Comparison of ENCODE assay signal across 20 cellular contexts in the genomic region with DNA sequence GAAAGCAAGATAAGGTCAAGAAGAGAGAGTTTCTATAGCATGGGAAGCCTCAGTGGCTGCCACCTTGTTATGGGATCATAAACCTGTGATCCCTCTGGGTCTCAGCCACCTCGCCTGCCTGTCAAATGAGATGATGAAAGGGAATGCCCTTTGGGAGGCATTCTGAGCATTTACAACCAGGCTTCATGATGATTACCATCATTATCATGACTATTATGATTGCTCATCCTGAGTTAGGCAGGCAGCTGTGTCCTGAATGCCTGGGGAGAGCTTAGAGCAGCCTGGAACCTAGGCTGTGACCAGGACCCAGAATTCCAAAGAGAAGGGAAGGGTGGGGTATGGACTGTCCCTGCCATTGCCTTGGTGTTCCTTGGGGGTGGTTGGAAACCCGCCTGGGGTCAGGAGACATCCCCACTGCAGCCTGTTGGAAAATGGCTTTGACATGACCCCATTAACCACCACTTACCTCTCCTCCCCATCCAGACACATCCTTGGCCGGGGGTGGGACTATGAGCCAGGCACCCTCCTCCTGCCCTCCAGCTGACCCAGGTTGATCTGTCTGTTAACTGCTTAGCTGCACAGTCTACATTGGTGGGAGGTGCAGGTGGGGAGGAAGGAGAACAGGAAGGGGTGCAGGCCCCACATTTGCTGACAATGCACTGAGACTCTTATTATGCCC. TPM values are rescaled to one million over a fixed set of nuclear protein-coding genes. Genes with fewer than 3 reads are reported as not detected.
"Had no signal": no experiment of that assay in that cellular context is flagged by ENCODE, and none has a peak within 500 bp of the region (broad histone marks: within the 10 kb centered on the region; RNA-seq: fewer than 3 reads in every experiment).

No MANE protein-coding gene starts in this region.

- DNase-seq: activated CD4-positive, CD25-positive, alpha-beta regulatory T cell treated with anti-CD3 and anti-CD28 coated beads, Interleukin-2, amount 50 U/mL, for 72 hours; activated gamma-delta T cell; erythroblast; heart left ventricle; left ventricle myocardium superior; right cardiac atrium; small intestine; stimulated activated CD4-positive, alpha-beta T cell treated with anti-CD3 and anti-CD28 coated beads, Interleukin-4, amount 100 ng/mL, for 4 hours; stimulated activated naive B cell treated with anti-CD40 and anti-IgM and Interleukin-4, amounts not matched to agents 10 μg/mL and 1 μg/mL and 100 μg/mL, for 72 hours; upper lobe of right lung had no signal

- H3K27me3 Mint-ChIP-seq: activated naive CD4-positive, alpha-beta T cell treated with anti-CD3 and anti-CD28 coated beads, Interleukin-2, amount 50 U/mL, for 24 hours had no signal

- H3K9me3 ChIP-seq: ascending aorta, heart left ventricle, prostate gland, upper lobe of right lung had no signal

- H3K27ac Mint-ChIP-seq: activated naive CD4-positive, alpha-beta T cell treated with anti-CD3 and anti-CD28 coated beads, Interleukin-2, amount 50 U/mL, for 24 hours; stimulated activated naive B cell treated with anti-CD40 and anti-IgM and Interleukin-4, amounts not matched to agents 10 μg/mL and 1 μg/mL and 100 μg/mL, for 72 hours; T-helper 1 cell treated with Interleukin-12 subunit alpha and Interleukin-12 subunit beta and Interleukin-4 antibody, amounts not matched to agents 30 μg/mL and 1 μg/mL, for 36 hours had no signal

- H3K9me3 Mint-ChIP-seq: activated naive CD4-positive, alpha-beta T cell treated with anti-CD3 and anti-CD28 coated beads, Interleukin-2, amount 50 U/mL, for 24 hours; neural crest cell; stimulated activated naive B cell treated with anti-CD40 and anti-IgM and Interleukin-4, amounts not matched to agents 10 μg/mL and 1 μg/mL and 100 μg/mL, for 72 hours; T-helper 1 cell treated with Interleukin-12 subunit alpha and Interleukin-12 subunit beta and Interleukin-4 antibody, amounts not matched to agents 30 μg/mL and 1 μg/mL, for 36 hours had no signal

- H3K4me1 ChIP-seq: ascending aorta, heart left ventricle, prostate gland, upper lobe of right lung had no signal

- H3K27me3 ChIP-seq: ascending aorta had no signal

- H3K36me3 Mint-ChIP-seq: activated naive CD4-positive, alpha-beta T cell treated with anti-CD3 and anti-CD28 coated beads, Interleukin-2, amount 50 U/mL, for 24 hours; stimulated activated naive B cell treated with anti-CD40 and anti-IgM and Interleukin-4, amounts not matched to agents 10 μg/mL and 1 μg/mL and 100 μg/mL, for 72 hours had no signal

- H3K36me3 ChIP-seq: ascending aorta, heart left ventricle, prostate gland, upper lobe of right lung had no signal

- H3K4me3 Mint-ChIP-seq: activated naive CD4-positive, alpha-beta T cell treated with anti-CD3 and anti-CD28 coated beads, Interleukin-2, amount 50 U/mL, for 24 hours; neural crest cell; stimulated activated naive B cell treated with anti-CD40 and anti-IgM and Interleukin-4, amounts not matched to agents 10 μg/mL and 1 μg/mL and 100 μg/mL, for 72 hours; T-helper 1 cell treated with Interleukin-12 subunit alpha and Interleukin-12 subunit beta and Interleukin-4 antibody, amounts not matched to agents 30 μg/mL and 1 μg/mL, for 36 hours had no signal

- ATAC-seq: heart left ventricle; left ventricle myocardium superior; right cardiac atrium; stimulated activated naive B cell treated with anti-CD40 and anti-IgM and Interleukin-4, amounts not matched to agents 10 μg/mL and 1 μg/mL and 100 μg/mL, for 72 hours; upper lobe of right lung had no signal

- H3K4me1 Mint-ChIP-seq: neural crest cell; stimulated activated naive B cell treated with anti-CD40 and anti-IgM and Interleukin-4, amounts not matched to agents 10 μg/mL and 1 μg/mL and 100 μg/mL, for 72 hours had no signal

- H3K27ac ChIP-seq: ascending aorta, coronary artery, heart left ventricle, prostate gland, upper lobe of right lung had no signal

- H3K4me3 ChIP-seq: ascending aorta, coronary artery, heart left ventricle, prostate gland, upper lobe of right lung had no signal

RNA-seq across cellular contexts. Expression of a gene that starts 51.9 kb away (rescaled TPM):
- total RNA-seq: activated CD8-positive, alpha-beta memory T cell treated with anti-CD3 and anti-CD28 coated beads for 36 hours; ascending aorta; heart left ventricle; kidney epithelial cell; left ventricle myocardium superior; myocyte; neural crest cell; osteoblast; right cardiac atrium; upper lobe of right lung had no signal
- polyA plus RNA-seq: heart left ventricle, right cardiac atrium had no signal
